ENCODE assay signal across 7 cellular contexts in the genomic region with DNA sequence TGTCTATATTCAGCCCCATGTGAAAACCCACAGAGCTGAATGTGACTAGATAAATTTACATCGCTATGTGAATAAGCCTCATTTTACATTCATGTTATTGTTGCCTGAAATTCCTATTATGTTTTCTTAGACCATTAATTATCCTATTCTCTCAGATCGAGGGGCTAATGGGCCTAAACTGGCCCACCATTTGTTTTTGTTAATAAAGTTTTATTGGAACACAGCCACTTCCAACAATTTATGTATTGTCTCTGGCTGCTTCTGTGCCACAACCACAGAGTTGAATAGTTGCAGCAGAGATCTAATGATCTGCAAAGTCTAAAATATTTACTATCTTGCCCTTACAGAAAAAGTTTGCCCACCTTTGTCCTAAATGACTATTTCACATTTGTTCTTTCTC.
"Had no signal": no experiment of that assay in that cellular context is flagged by ENCODE, and none has a peak within 500 bp of the region (broad histone marks: within the 10 kb centered on the region; RNA-seq: fewer than 3 reads in every experiment).

No MANE protein-coding gene starts in this region.

- DNase-seq: GDM1, GF-D8 had no signal

- FAIRE-seq: G401.6, GM12891, GM12892, GM18507, GM19239 had no signal
